ENCODE assay signal across 13 cellular contexts in genomic region chr3:18531662-18532061, GRCh38.
DNase-seq lines count a peak whose midpoint lies in the region; ATAC-seq, FAIRE-seq and TF ChIP-seq lines count a peak whose summit lies in the region.
"Had no signal": no experiment of that assay in that cellular context is flagged by ENCODE, and none has a peak within 500 bp of the region (broad histone marks: within the 10 kb centered on the region; RNA-seq: fewer than 3 reads in every experiment).

No MANE protein-coding gene starts in this region.

- H3F3A ChIP-seq in GM23248 (ENCODE audit: insufficient read depth): no peaks in the 10 kb centered on the region

- 69 to 70% methylated on average over 1 of the region's 1 CpG for WGBS in GM23248 (ENCODE audit: low coverage in 1 of 2, low lambda C conversion rate in 2 of 2, missing lambda C conversion rate in 2 of 2), 2 experiments

- peaks cover 39% of the 10 kb centered on the region for H3K36me3 Mint-ChIP-seq in activated naive CD4-positive, alpha-beta T cell treated with anti-CD3 and anti-CD28 coated beads, Interleukin-2, amount 10 ng/mL, durations not matched to agents 7 days and 5 days

- no peaks in the 10 kb centered on the region for H3K9me2 ChIP-seq in GM23248 (ENCODE audit: insufficient read depth)

- no peaks in the 10 kb centered on the region for H3K79me2 ChIP-seq in GM23248 (ENCODE audit: insufficient read depth)

- no peak overlapping the region for H3K4me2 ChIP-seq in GM23248 (ENCODE audit: unreplicated experiment)
- H3K4me2 ChIP-seq: KMS-11 had no signal

- no peak overlapping the region for H3K9ac ChIP-seq in GM23248
- H3K9ac ChIP-seq: KMS-11 had no signal

- H3K36me3 ChIP-seq in GM23248 (ENCODE audit: low read depth) (no peaks in the 10 kb centered on the region), breast epithelium (no peaks in the 10 kb centered on the region)
- H3K36me3 ChIP-seq: ascending aorta, gastroesophageal sphincter had no signal

- CTCF ChIA-PET in activated naive CD4-positive, alpha-beta T cell treated with anti-CD3 and anti-CD28 coated beads, Interleukin-2, amount 10 ng/mL, durations not matched to agents 7 days and 5 days (lab: Charles Lee): no interaction called here

- peaks cover 4% of the 10 kb centered on the region for H3K9me3 Mint-ChIP-seq in activated naive CD4-positive, alpha-beta T cell treated with anti-CD3 and anti-CD28 coated beads, Interleukin-2, amount 10 ng/mL, durations not matched to agents 7 days and 5 days

- H3K27ac Mint-ChIP-seq in activated naive CD4-positive, alpha-beta T cell treated with anti-CD3 and anti-CD28 coated beads, Interleukin-2, amount 10 ng/mL, durations not matched to agents 7 days and 5 days: no peak overlapping the region

- no peak for TF ChIP-seq POLR2A in breast epithelium (IDR thresholded peaks at IDR 0.05)

- no peak overlapping the region for H3K4me3 Mint-ChIP-seq in activated naive CD4-positive, alpha-beta T cell treated with anti-CD3 and anti-CD28 coated beads, Interleukin-2, amount 10 ng/mL, durations not matched to agents 7 days and 5 days

- DNase-seq in GM18507 (ENCODE audit: extremely low spot score, insufficient read length, low read depth) (peak; percentile 0), GM23248 (no peak), AML-193 (lab: John Stamatoyannopoulos, UW) (no peak), breast epithelium (ENCODE audit: low spot score in 2 of 2) (no peak)
- DNase-seq in activated naive CD4-positive, alpha-beta T cell treated with anti-CD3 and anti-CD28 coated beads, Interleukin-2, amount 10 ng/mL, durations not matched to agents 7 days and 5 days: no peak
- DNase-seq: effector CD8-positive, alpha-beta T cell had no signal

- peaks cover 5% of the 10 kb centered on the region for H3K4me1 Mint-ChIP-seq in activated naive CD4-positive, alpha-beta T cell treated with anti-CD3 and anti-CD28 coated beads, Interleukin-2, amount 10 ng/mL, durations not matched to agents 7 days and 5 days

- H4K20me1 ChIP-seq in GM23248 (ENCODE audit: insufficient read depth): no peaks in the 10 kb centered on the region

- H3K9me3 ChIP-seq in GM23248 (ENCODE audit: low read depth): no peaks in the 10 kb centered on the region
- no peaks in the 10 kb centered on the region for H3K9me3 ChIP-seq in breast epithelium
- H3K9me3 ChIP-seq: ascending aorta, gastroesophageal sphincter had no signal

- no peak for TF ChIP-seq CTCF in breast epithelium (IDR thresholded peaks at IDR 0.05)

- no peak for FAIRE-seq in GM18507 (lab: Jason Lieb, UNC)
- FAIRE-seq: H54 had no signal

- in situ Hi-C loops in GM23248 (cut with MboI): no loop called here

- H3K4me1 ChIP-seq in GM23248 (ENCODE audit: insufficient read depth) (no peaks in the 10 kb centered on the region), breast epithelium (no peaks in the 10 kb centered on the region)
- H3K4me1 ChIP-seq: ascending aorta, gastroesophageal sphincter had no signal

- H3K27me3 ChIP-seq in GM23248 (replicated peaks; ENCODE audit: insufficient read depth) (no peaks in the 10 kb centered on the region), breast epithelium (no peaks in the 10 kb centered on the region)
- H3K27me3 ChIP-seq: ascending aorta, gastroesophageal sphincter had no signal

- intact Hi-C loops in breast epithelium (cut with DNase I; ENCODE audit: low total_unique reads): no loop called here

- no peak overlapping the region for H2AFZ ChIP-seq in GM23248

- no peak overlapping the region for H3K4me3 ChIP-seq in GM23248
- H3K4me3 ChIP-seq in breast epithelium: no peak overlapping the region
- H3K4me3 ChIP-seq: ascending aorta, gastroesophageal sphincter had no signal

- H3K27ac ChIP-seq in GM23248 (no peak overlapping the region), breast epithelium (no peak overlapping the region)
- H3K27ac ChIP-seq: ascending aorta, gastroesophageal sphincter, KMS-11 had no signal

- ATAC-seq in GM19455 (IDR thresholded peaks at IDR 0.05; ENCODE audit: unreplicated experiment) (peak; percentile 65), HG02870 (IDR thresholded peaks at IDR 0.05; ENCODE audit: unreplicated experiment) (peak; percentile 74), HG03565 (IDR thresholded peaks at IDR 0.05; ENCODE audit: unreplicated experiment) (peak; percentile 98)
- ATAC-seq: gastroesophageal sphincter had no signal

- H3K27me3 Mint-ChIP-seq in activated naive CD4-positive, alpha-beta T cell treated with anti-CD3 and anti-CD28 coated beads, Interleukin-2, amount 10 ng/mL, durations not matched to agents 7 days and 5 days: no peaks in the 10 kb centered on the region
